Comparison of ENCODE assay signal across 22 cellular contexts in genomic region chr1:113617438-113618141, GRCh38.
A peak's percentile ranks its signal among the peaks of the same experiment; 100 is the strongest.
DNase-seq lines count a peak whose midpoint lies in the region; FAIRE-seq and TF ChIP-seq lines count a peak whose summit lies in the region.
"Had no signal": no experiment of that assay in that cellular context is flagged by ENCODE, and none has a peak within 500 bp of the region (broad histone marks: within the 10 kb centered on the region; RNA-seq: fewer than 3 reads in every experiment).

No MANE protein-coding gene starts in this region.

- H3K4me3 ChIP-seq in fibroblast of lung (replicated peaks in 1 of 4; ENCODE audit: control extremely low read depth in 1 of 4, insufficient read depth in 1 of 4, low read depth in 3 of 4, low read length in 4 of 4) (no peak overlapping the region), dorsolateral prefrontal cortex (no peak overlapping the region)
- H3K4me3 ChIP-seq: PC-9, SK-N-MC, tibial nerve had no signal

- H3K9me3 Mint-ChIP-seq in nephron progenitor cell: no peaks in the 10 kb centered on the region
- H3K9me3 Mint-ChIP-seq: activated naive CD8-positive, alpha-beta T cell treated with anti-CD3 and anti-CD28 coated beads for 36 hours; naive thymus-derived CD4-positive, alpha-beta T cell; stimulated activated naive B cell treated with anti-CD40 and anti-IgM and Interleukin-4, amounts not matched to agents 10 μg/mL and 1 μg/mL and 100 μg/mL, for 72 hours had no signal

- H3K27me3 Mint-ChIP-seq in nephron progenitor cell (ENCODE audit: low read depth, poor library complexity): no peaks in the 10 kb centered on the region
- H3K27me3 Mint-ChIP-seq: activated naive CD8-positive, alpha-beta T cell treated with anti-CD3 and anti-CD28 coated beads for 36 hours; memory B cell; naive thymus-derived CD4-positive, alpha-beta T cell; stimulated activated naive B cell treated with anti-CD40 and anti-IgM and Interleukin-4, amounts not matched to agents 10 μg/mL and 1 μg/mL and 100 μg/mL, for 72 hours had no signal

- intact Hi-C loops in dorsolateral prefrontal cortex (cut with DNase I): no loop called here

- no peak overlapping the region for H3K27ac Mint-ChIP-seq in nephron progenitor cell
- H3K27ac Mint-ChIP-seq: activated naive CD8-positive, alpha-beta T cell treated with anti-CD3 and anti-CD28 coated beads for 36 hours; memory B cell; naive thymus-derived CD4-positive, alpha-beta T cell; stimulated activated naive B cell treated with anti-CD40 and anti-IgM and Interleukin-4, amounts not matched to agents 10 μg/mL and 1 μg/mL and 100 μg/mL, for 72 hours had no signal

- H3K27me3 ChIP-seq in fibroblast of lung (ENCODE audit: control insufficient read depth, insufficient read depth, low read length): no peaks in the 10 kb centered on the region
- no peaks in the 10 kb centered on the region for H3K27me3 ChIP-seq in dorsolateral prefrontal cortex
- H3K27me3 ChIP-seq: tibial nerve had no signal

- DNase-seq in ELR (ENCODE audit: low read depth) (peak; percentile 13), RCC 7860 (ENCODE audit: low spot score) (no peak), fibroblast of lung (ENCODE audit: low read depth in 2 of 2) (peak; percentile 5 to 56), lung microvascular endothelial cell (ENCODE audit: low read depth in 2 of 2) (peak; percentile 3 to 11), nephron progenitor cell (no peak), NCI-H2081 (lab: John Stamatoyannopoulos, UW) (no peak), dorsolateral prefrontal cortex (no peak)
- DNase-seq: activated CD4-positive, alpha-beta T cell treated with anti-CD3 and anti-CD28 coated beads for 1 hour; activated naive CD8-positive, alpha-beta T cell treated with anti-CD3 and anti-CD28 coated beads for 36 hours; erythroblast; naive thymus-derived CD4-positive, alpha-beta T cell; NCI-H1417 treated with DMSO at 0.1 percent for 48 hours; NCI-H2171 treated with DMSO at 0.1 percent for 48 hours; NCI-H748 treated with DMSO at 0.1 percent for 48 hours; PC-9; stimulated activated naive B cell treated with anti-CD40 and anti-IgM and Interleukin-4, amounts not matched to agents 10 μg/mL and 1 μg/mL and 100 μg/mL, for 72 hours; T-helper 9 cell had no signal

- TF ChIP-seq CTCF in fibroblast of lung (conservative IDR thresholded peaks at IDR 0.05 in 1 of 2, IDR thresholded peaks at IDR 0.05 in 1 of 2; ENCODE audit: low read depth in 1 of 2, low read length in 2 of 2): no peak
- TF ChIP-seq CTCF in nephron progenitor cell (IDR thresholded peaks at IDR 0.05): no peak
- no peak for TF ChIP-seq CTCF in dorsolateral prefrontal cortex (IDR thresholded peaks at IDR 0.05 in 54 of 56, conservative IDR thresholded peaks at IDR 0.05 in 2 of 56; ENCODE audit: low read depth in 1 of 56, partially characterized antibody in 56 of 56)

- H3K4me1 ChIP-seq in fibroblast of lung (ENCODE audit: control insufficient read depth, extremely low read depth, insufficient read depth, low read length): no peaks in the 10 kb centered on the region
- H3K4me1 ChIP-seq: parathyroid adenoma, tibial nerve had no signal

- no peaks in the 10 kb centered on the region for H4K20me1 ChIP-seq in fibroblast of lung (ENCODE audit: control insufficient read depth, extremely low read depth, insufficient read depth, low read length)

- no peak overlapping the region for H2AFZ ChIP-seq in fibroblast of lung (ENCODE audit: low read length)
- H2AFZ ChIP-seq: parathyroid adenoma, PC-9 had no signal

- H3K27ac ChIP-seq in fibroblast of lung (ENCODE audit: insufficient read depth, low read length) (no peak overlapping the region), dorsolateral prefrontal cortex (no peak overlapping the region)
- H3K27ac ChIP-seq: parathyroid adenoma, PC-9, SK-N-MC, tibial nerve had no signal

- no peaks in the 10 kb centered on the region for H3K36me3 ChIP-seq in fibroblast of lung (ENCODE audit: control insufficient read depth, insufficient read depth, low read length)

- no peak overlapping the region for H3K9ac ChIP-seq in fibroblast of lung (ENCODE audit: insufficient read depth, low read length)
- H3K9ac ChIP-seq: parathyroid adenoma had no signal

- H3K9me3 ChIP-seq in fibroblast of lung (ENCODE audit: control insufficient read depth, insufficient read depth, low read depth, low read length): no peaks in the 10 kb centered on the region
- H3K9me3 ChIP-seq: tibial nerve had no signal

- H3K36me3 Mint-ChIP-seq in nephron progenitor cell (ENCODE audit: low read depth): peaks cover 22% of the 10 kb centered on the region
- H3K36me3 Mint-ChIP-seq: memory B cell; stimulated activated naive B cell treated with anti-CD40 and anti-IgM and Interleukin-4, amounts not matched to agents 10 μg/mL and 1 μg/mL and 100 μg/mL, for 72 hours had no signal

- no peaks in the 10 kb centered on the region for H3K4me1 Mint-ChIP-seq in nephron progenitor cell
- H3K4me1 Mint-ChIP-seq: memory B cell; stimulated activated naive B cell treated with anti-CD40 and anti-IgM and Interleukin-4, amounts not matched to agents 10 μg/mL and 1 μg/mL and 100 μg/mL, for 72 hours had no signal

- H3K79me2 ChIP-seq in fibroblast of lung (ENCODE audit: control insufficient read depth, insufficient read depth, low read length): no peaks in the 10 kb centered on the region
- H3K79me2 ChIP-seq: parathyroid adenoma had no signal

- peak; percentile 63 for FAIRE-seq in RCC 7860 (lab: Jason Lieb, UNC)
- FAIRE-seq: HTR-8/SVneo had no signal

- no peak overlapping the region for H3K4me3 Mint-ChIP-seq in nephron progenitor cell
- H3K4me3 Mint-ChIP-seq: activated naive CD8-positive, alpha-beta T cell treated with anti-CD3 and anti-CD28 coated beads for 36 hours; memory B cell; naive thymus-derived CD4-positive, alpha-beta T cell; stimulated activated naive B cell treated with anti-CD40 and anti-IgM and Interleukin-4, amounts not matched to agents 10 μg/mL and 1 μg/mL and 100 μg/mL, for 72 hours had no signal

- H3K4me2 ChIP-seq in fibroblast of lung (ENCODE audit: extremely low read depth, insufficient read depth, low read length): no peak overlapping the region
- H3K4me2 ChIP-seq: PC-9 had no signal

Comparison
In these comparisons a context has a peak if more than half of its experiments do, and no peak if none do; other contexts are left out.
1. DNase-seq: peak in ELR (single experiment), fibroblast of lung (2 of 2) and lung microvascular endothelial cell (2 of 2); none in RCC 7860 (single experiment), nephron progenitor cell (single experiment), NCI-H2081 (0 of 2) and dorsolateral prefrontal cortex (0 of 10).